ENCODE assay signal across 11 cellular contexts in the genomic region with DNA sequence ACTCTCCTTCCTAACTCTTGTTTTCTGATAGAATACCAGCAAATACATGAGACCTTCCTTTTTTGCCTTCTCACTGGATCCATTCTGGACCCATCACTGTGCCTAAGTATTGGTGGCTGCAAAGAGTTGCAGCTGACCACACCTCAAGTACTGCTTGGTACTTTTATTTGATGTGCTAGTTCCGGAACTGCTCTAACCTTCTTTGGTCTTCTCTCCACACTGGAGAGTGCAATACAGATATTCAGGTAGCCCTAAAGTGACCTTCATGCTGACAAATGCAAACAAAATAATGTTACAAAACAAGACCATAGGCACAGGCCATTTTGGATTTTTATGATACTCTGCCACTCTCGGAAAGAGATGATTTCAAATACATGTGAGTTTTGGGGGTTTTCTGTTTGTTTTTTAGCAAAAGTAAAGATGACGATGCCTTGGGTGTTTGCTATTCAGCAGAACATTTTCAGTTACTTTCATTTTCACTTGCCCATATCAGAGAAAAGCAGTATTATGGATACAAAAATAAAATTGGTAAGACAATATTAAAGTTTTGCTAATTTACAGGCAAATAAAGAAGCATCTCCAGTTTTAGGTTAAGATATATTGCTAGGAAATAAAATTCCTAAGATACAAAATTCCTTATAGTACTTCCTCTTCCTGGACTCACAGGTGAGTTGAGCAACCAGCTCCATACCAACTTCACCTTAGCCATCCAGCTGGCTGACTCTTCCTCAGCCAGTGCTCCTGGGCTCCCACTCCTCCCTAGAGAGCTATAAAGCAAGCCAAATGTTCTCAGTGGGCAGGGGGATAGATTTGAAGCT. TPM values are rescaled to one million over a fixed set of nuclear protein-coding genes. Genes with fewer than 3 reads are reported as not detected.
A peak's percentile ranks its signal among the peaks of the same experiment; 100 is the strongest.
DNase-seq lines count a peak whose midpoint lies in the region; ATAC-seq and TF ChIP-seq lines count a peak whose summit lies in the region.
"Had no signal": no experiment of that assay in that cellular context is flagged by ENCODE, and none has a peak within 500 bp of the region (broad histone marks: within the 10 kb centered on the region; RNA-seq: fewer than 3 reads in every experiment).

No MANE protein-coding gene starts in this region.

- CTCF ChIA-PET in activated naive CD4-positive, alpha-beta T cell treated with anti-CD3 and anti-CD28 coated beads for 36 hours (lab: Charles Lee): interaction anchor here (0.6 kb wide), 1 partner anchor 38 kb away, joined by 3 read pairs; no protein-coding TSS in a partner anchor

- intact Hi-C loops in activated naive CD4-positive, alpha-beta T cell treated with anti-CD3 and anti-CD28 coated beads for 36 hours (cut with micrococcal nuclease): no loop called here
- intact Hi-C loops in right lobe of liver (cut with DNase I): no loop called here
- intact Hi-C loops in tibial artery (cut with DNase I; ENCODE audit: low total_unique reads): no loop called here

- no peaks in the 10 kb centered on the region for H3K9me3 ChIP-seq in right lobe of liver
- no peaks in the 10 kb centered on the region for H3K9me3 ChIP-seq in tibial artery

- H3K4me3 ChIP-seq in right lobe of liver (peak overlapping the region; percentile 8 to 46 (median 30)), tibial artery (peak overlapping the region; percentile 1 to 17)

- TF ChIP-seq POLR2A in right lobe of liver (IDR thresholded peaks at IDR 0.05): no peak

- TF ChIP-seq CTCF in right lobe of liver (IDR thresholded peaks at IDR 0.05): no peak
- TF ChIP-seq CTCF in tibial artery (IDR thresholded peaks at IDR 0.05): no peak

- no peak for DNase-seq in activated naive CD4-positive, alpha-beta T cell treated with anti-CD3 and anti-CD28 coated beads for 36 hours
- DNase-seq in activated naive CD4-positive, alpha-beta T cell (lab: John Stamatoyannopoulos, UW): no peak
- no peak for DNase-seq in activated naive CD8-positive, alpha-beta T cell treated with anti-CD3 and anti-CD28 coated beads, Interleukin-2, amount 10 ng/mL, durations not matched to agents 7 days and 5 days
- no peak for DNase-seq in right lobe of liver
- DNase-seq in tibial artery: no peak
- DNase-seq in A172 (ENCODE audit: low spot score): no peak
- no peak for DNase-seq in kidney tubule cell (ENCODE audit: low spot score)
- DNase-seq in ACHN: no peak
- DNase-seq: activated B cell treated with CpG ODN at 0.5 μM for 24 hours had no signal

- peaks cover 0 to 13% (median 6%) of the 10 kb centered on the region in 4 donors for H3K4me1 ChIP-seq in right lobe of liver
- H3K4me1 ChIP-seq in tibial artery: peaks cover 0 to 18% (median 10%) of the 10 kb centered on the region in 4 donors

- H3K36me3 ChIP-seq in right lobe of liver (no peaks in the 10 kb centered on the region), tibial artery (no peaks in the 10 kb centered on the region)

- H3K9me3 Mint-ChIP-seq in activated naive CD4-positive, alpha-beta T cell treated with anti-CD3 and anti-CD28 coated beads for 36 hours: no peaks in the 10 kb centered on the region
- peaks cover 2% of the 10 kb centered on the region for H3K9me3 Mint-ChIP-seq in activated naive CD8-positive, alpha-beta T cell treated with anti-CD3 and anti-CD28 coated beads, Interleukin-2, amount 10 ng/mL, durations not matched to agents 7 days and 5 days
- H3K9me3 Mint-ChIP-seq: activated B cell treated with CpG ODN at 0.5 μM for 24 hours, IgD-negative memory B cell had no signal

- H3K36me3 Mint-ChIP-seq in activated naive CD4-positive, alpha-beta T cell treated with anti-CD3 and anti-CD28 coated beads for 36 hours (ENCODE audit: low read depth): no peaks in the 10 kb centered on the region
- peaks cover 2% of the 10 kb centered on the region for H3K36me3 Mint-ChIP-seq in activated naive CD8-positive, alpha-beta T cell treated with anti-CD3 and anti-CD28 coated beads, Interleukin-2, amount 10 ng/mL, durations not matched to agents 7 days and 5 days
- H3K36me3 Mint-ChIP-seq: IgD-negative memory B cell had no signal

- POLR2A ChIA-PET in activated naive CD8-positive, alpha-beta T cell treated with anti-CD3 and anti-CD28 coated beads, Interleukin-2, amount 10 ng/mL, durations not matched to agents 7 days and 5 days (lab: Charles Lee): no interaction called here

- no peaks in the 10 kb centered on the region for H3K27me3 ChIP-seq in right lobe of liver
- H3K27me3 ChIP-seq in tibial artery: no peaks in the 10 kb centered on the region

- H3K27ac ChIP-seq in right lobe of liver (peak overlapping the region; percentile 46 to 81 (median 59)), tibial artery (no peak overlapping the region)
- H3K27ac ChIP-seq: C4-2B had no signal

- no peak overlapping the region for H3K27ac Mint-ChIP-seq in activated naive CD4-positive, alpha-beta T cell treated with anti-CD3 and anti-CD28 coated beads for 36 hours
- peak overlapping the region; percentile 71 for H3K27ac Mint-ChIP-seq in activated naive CD8-positive, alpha-beta T cell treated with anti-CD3 and anti-CD28 coated beads, Interleukin-2, amount 10 ng/mL, durations not matched to agents 7 days and 5 days
- H3K27ac Mint-ChIP-seq: activated B cell treated with CpG ODN at 0.5 μM for 24 hours, IgD-negative memory B cell had no signal

- 14% methylated on average over 3 of the region's 3 CpGs for WGBS in right lobe of liver (ENCODE audit: insufficient coverage, low coverage, low lambda C conversion rate, missing lambda C conversion rate)

- ATAC-seq in activated naive CD8-positive, alpha-beta T cell treated with anti-CD3 and anti-CD28 coated beads, Interleukin-2, amount 10 ng/mL, durations not matched to agents 7 days and 5 days (ENCODE audit: low read depth): no peak
- ATAC-seq in right lobe of liver: peak; percentile 74 to 79 (median 76)

- peak overlapping the region; percentile 38 for H3K4me3 Mint-ChIP-seq in activated naive CD4-positive, alpha-beta T cell treated with anti-CD3 and anti-CD28 coated beads for 36 hours
- peak overlapping the region; percentile 71 for H3K4me3 Mint-ChIP-seq in activated naive CD8-positive, alpha-beta T cell treated with anti-CD3 and anti-CD28 coated beads, Interleukin-2, amount 10 ng/mL, durations not matched to agents 7 days and 5 days
- H3K4me3 Mint-ChIP-seq: activated B cell treated with CpG ODN at 0.5 μM for 24 hours had no signal

- in situ Hi-C loops in ACHN (cut with HindIII; ENCODE audit: low pct_ligation_motif_present, low pct_unique_long_range_greater_than_20kb, low sequenced_read_pairs): no loop called here

- H3K27me3 Mint-ChIP-seq in activated naive CD4-positive, alpha-beta T cell treated with anti-CD3 and anti-CD28 coated beads for 36 hours (ENCODE audit: low read depth): no peaks in the 10 kb centered on the region
- H3K27me3 Mint-ChIP-seq in activated naive CD8-positive, alpha-beta T cell treated with anti-CD3 and anti-CD28 coated beads, Interleukin-2, amount 10 ng/mL, durations not matched to agents 7 days and 5 days: no peaks in the 10 kb centered on the region
- H3K27me3 Mint-ChIP-seq: activated B cell treated with CpG ODN at 0.5 μM for 24 hours, IgD-negative memory B cell had no signal

- peaks cover 10% of the 10 kb centered on the region for H3K4me1 Mint-ChIP-seq in activated naive CD4-positive, alpha-beta T cell treated with anti-CD3 and anti-CD28 coated beads for 36 hours (ENCODE audit: low read depth)
- H3K4me1 Mint-ChIP-seq in activated naive CD8-positive, alpha-beta T cell treated with anti-CD3 and anti-CD28 coated beads, Interleukin-2, amount 10 ng/mL, durations not matched to agents 7 days and 5 days: peaks cover 8% of the 10 kb centered on the region
- H3K4me1 Mint-ChIP-seq: activated B cell treated with CpG ODN at 0.5 μM for 24 hours had no signal

RNA-seq across cellular contexts. Expression of a gene that starts 42.0 kb away (rescaled TPM):
- total RNA-seq in activated naive CD4-positive, alpha-beta T cell treated with anti-CD3 and anti-CD28 coated beads for 36 hours: 1 to 10 TPM; 5.5 to 8.0 TPM
- total RNA-seq in activated naive CD8-positive, alpha-beta T cell treated with anti-CD3 and anti-CD28 coated beads, Interleukin-2, amount 10 ng/mL, durations not matched to agents 7 days and 5 days: 1 to 10 TPM; 2.8 to 5.0 TPM
- 10 to 100 TPM; 27.7 to 54.5 (median 35.7) TPM for total RNA-seq in right lobe of liver
- 41.8 and 44.1 TPM in 2 replicates for total RNA-seq in A172 (2014; rRNA removed; shearing (Covaris generic))

Comparison
In these comparisons a context has a peak if more than half of its experiments do, and no peak if none do; other contexts are left out.
1. H3K27ac ChIP-seq: peak in right lobe of liver (3 of 3); none in tibial artery (0 of 2).